18 cellular contexts compared by ENCODE assay signal in genomic region chr5:55467862-55468551, GRCh38.
A peak's percentile ranks its signal among the peaks of the same experiment; 100 is the strongest.
DNase-seq lines count a peak whose midpoint lies in the region; ATAC-seq and TF ChIP-seq lines count a peak whose summit lies in the region.
"Had no signal": no experiment of that assay in that cellular context is flagged by ENCODE, and none has a peak within 500 bp of the region (broad histone marks: within the 10 kb centered on the region; RNA-seq: fewer than 3 reads in every experiment).

No MANE protein-coding gene starts in this region.

- H3K9me3 ChIP-seq in heart left ventricle (no peaks in the 10 kb centered on the region), mucosa of descending colon (no peaks in the 10 kb centered on the region), uterus (no peaks in the 10 kb centered on the region)
- H3K9me3 ChIP-seq: A549 had no signal

- H3K4me3 ChIP-seq in heart left ventricle (no peak overlapping the region), coronary artery (no peak overlapping the region), mucosa of descending colon (no peak overlapping the region), uterus (no peak overlapping the region)
- H3K4me3 ChIP-seq: A549 had no signal

- H3K27me3 ChIP-seq in heart left ventricle (no peaks in the 10 kb centered on the region), uterus (no peaks in the 10 kb centered on the region)

- ATAC-seq in heart left ventricle = no peak
- ATAC-seq in left cardiac atrium = no peak
- ATAC-seq in mucosa of descending colon = peak; percentile 68
- no peak for ATAC-seq in GM21619 (IDR thresholded peaks at IDR 0.05; ENCODE audit: unreplicated experiment)
- ATAC-seq: A549, left ventricle myocardium superior had no signal

- no peak for TF ChIP-seq CTCF in heart left ventricle (IDR thresholded peaks at IDR 0.05)
- TF ChIP-seq CTCF in coronary artery (IDR thresholded peaks at IDR 0.05) = no peak
- no peak for TF ChIP-seq CTCF in mucosa of descending colon (IDR thresholded peaks at IDR 0.05)
- no peak for TF ChIP-seq CTCF in uterus (IDR thresholded peaks at IDR 0.05)

- intact Hi-C loops in heart left ventricle (cut with DNase I) (loop anchor here in 1 of 10 donors (5.0 to 10.0 kb wide), 2 partner anchors 39 to 127 kb away; no protein-coding TSS in a partner anchor), left cardiac atrium (cut with DNase I) (no loop called here), mucosa of descending colon (cut with DNase I, micrococcal nuclease) (no loop called here), uterus (cut with DNase I; ENCODE audit: low total_unique reads) (no loop called here)

- peaks cover 0 to 70% (median 43%) of the 10 kb centered on the region in 9 donors for H3K36me3 ChIP-seq in heart left ventricle
- H3K36me3 ChIP-seq in mucosa of descending colon (ENCODE audit: low read depth) = no peaks in the 10 kb centered on the region
- H3K36me3 ChIP-seq in uterus = no peaks in the 10 kb centered on the region

- 62 to 71% (median 66%) methylated on average over 5 of the region's 5 CpGs for WGBS in heart left ventricle, 4 donors

- peak overlapping the region in 8 of 12 donors; percentile 2 to 61 (median 34) for H3K27ac ChIP-seq in heart left ventricle
- H3K27ac ChIP-seq in coronary artery = peak overlapping the region; percentile 32 to 62
- H3K27ac ChIP-seq in uterus = peak overlapping the region; percentile 21 to 57
- H3K27ac ChIP-seq: A549, parathyroid adenoma had no signal

- H3K4me1 ChIP-seq in heart left ventricle (peaks cover 0 to 40% (median 30%) of the 10 kb centered on the region in 12 donors), mucosa of descending colon (ENCODE audit: low read depth) (peaks cover 20% of the 10 kb centered on the region), uterus (no peaks in the 10 kb centered on the region)
- H3K4me1 ChIP-seq: parathyroid adenoma had no signal

- TF ChIP-seq POLR2A in heart left ventricle (IDR thresholded peaks at IDR 0.05) = no peak
- TF ChIP-seq POLR2A in uterus (IDR thresholded peaks at IDR 0.05) = no peak

- DNase-seq in heart left ventricle (no peak), left cardiac atrium (no peak), coronary artery (ENCODE audit: low spot score) (no peak), mucosa of descending colon (peak in 1 of 3 donors; percentile 24), uterus (no peak), foreskin melanocyte (no peak), DMS114 treated with DMSO at 0.1 percent for 48 hours (lab: John Stamatoyannopoulos, UW; ENCODE audit: unreplicated experiment) (no peak)
- DNase-seq: activated CD4-positive, alpha-beta T cell treated with anti-CD3 and anti-CD28 coated beads, Interleukin-2, amount 10 ng/mL, durations not matched to agents 7 days and 5 days; activated gamma-delta T cell treated with Interleukin-2 at 50 U/mL for 16 hours; C1 segment of cervical spinal cord; DMS 273 treated with DMSO at 0.1 percent for 48 hours; foreskin fibroblast; left ventricle myocardium superior; NCI-H1694 treated with DMSO at 0.1 percent for 48 hours; SW 1271 had no signal
